8 cellular contexts compared by ENCODE assay signal in the genomic region with DNA sequence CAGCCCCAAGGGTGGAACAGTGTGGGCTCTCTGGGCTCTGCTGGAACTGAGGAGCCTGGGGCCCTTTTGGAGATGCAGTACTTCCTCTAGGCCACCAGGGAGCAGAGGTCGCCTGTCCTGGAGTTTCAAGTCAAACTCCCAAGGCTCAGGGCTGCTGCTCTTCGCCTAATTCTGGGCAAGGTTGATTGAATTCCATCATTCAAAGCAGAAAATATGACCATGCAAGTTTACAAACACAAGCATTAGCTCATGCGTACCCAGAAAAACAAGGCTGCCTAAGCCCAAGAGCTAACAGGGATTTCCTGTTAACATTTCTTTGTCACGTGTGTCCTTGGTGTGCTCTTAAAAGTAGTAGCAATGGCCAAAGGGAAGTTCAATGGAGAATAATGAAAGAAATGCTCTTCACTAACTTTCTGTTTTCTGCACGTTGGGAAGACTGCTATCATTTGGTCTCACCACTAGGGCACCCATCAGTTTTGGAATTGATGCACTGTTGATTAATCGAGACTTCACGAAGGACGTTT. TPM values are rescaled to one million over a fixed set of nuclear protein-coding genes. Genes with fewer than 3 reads are reported as not detected.
A peak's percentile ranks its signal among the peaks of the same experiment; 100 is the strongest.
DNase-seq lines count a peak whose midpoint lies in the region; ATAC-seq, FAIRE-seq and TF ChIP-seq lines count a peak whose summit lies in the region.

No MANE protein-coding gene starts in this region.

- H3K4me3 ChIP-seq in gastroesophageal sphincter (no peak overlapping the region), pancreas (no peak overlapping the region)

- H3K9me3 ChIP-seq in gastroesophageal sphincter (no peaks in the 10 kb centered on the region), pancreas (no peaks in the 10 kb centered on the region)

- H3K27me3 ChIP-seq in gastroesophageal sphincter: peaks cover 7% of the 10 kb centered on the region
- no peaks in the 10 kb centered on the region for H3K27me3 ChIP-seq in pancreas

- H3K4me1 ChIP-seq in gastroesophageal sphincter (peaks cover 0 to 100% (median 36%) of the 10 kb centered on the region in 3 donors), pancreas (no peaks in the 10 kb centered on the region)

- ATAC-seq in GM19452 (IDR thresholded peaks at IDR 0.05; ENCODE audit: unreplicated experiment): peak; percentile 89
- peak; percentile 57 for ATAC-seq in HG03565 (IDR thresholded peaks at IDR 0.05; ENCODE audit: unreplicated experiment)
- ATAC-seq in gastroesophageal sphincter: peak; percentile 63
- peak; percentile 83 to 96 (median 92) for ATAC-seq in pancreas
- no peak for ATAC-seq in GM21717 (IDR thresholded peaks at IDR 0.05; ENCODE audit: unreplicated experiment)

- WGBS in gastroesophageal sphincter (ENCODE audit: low coverage in 1 of 2), 2 donors: 28 to 48% methylated on average over 6 to 7 of the region's 8 CpGs
- 27 to 29% methylated on average over 8 of the region's 8 CpGs for WGBS in pancreas, 2 donors

- no peak for TF ChIP-seq POLR2A in gastroesophageal sphincter (IDR thresholded peaks at IDR 0.05)

- TF ChIP-seq EP300 in gastroesophageal sphincter (IDR thresholded peaks at IDR 0.05): no peak

- intact Hi-C loops in pancreas (cut with DNase I): loop anchor here in 1 of 3 donors (5.0 kb wide), 1 partner anchor 214 kb away; no protein-coding TSS in a partner anchor

- peak; percentile 80 for TF ChIP-seq CTCF in D721Med (IDR thresholded peaks at IDR 0.05; ENCODE audit: insufficient read depth, missing control alignments)
- peak in 3 of 4 experiments; percentile 87 to 91 (median 90) for TF ChIP-seq CTCF in gastroesophageal sphincter (IDR thresholded peaks at IDR 0.05)
- TF ChIP-seq CTCF in pancreas (IDR thresholded peaks at IDR 0.05): peak; percentile 84 to 88 (median 86)

- DNase-seq in D721Med (ENCODE audit: insufficient read length, low spot score): no peak
- DNase-seq in RKO (ENCODE audit: low spot score): peak; percentile 68
- peak; percentile 27 for DNase-seq in activated T-helper 9 cell treated with anti-CD3 and anti-CD28 coated beads, Interleukin-2, amount 50 U/mL, for 16 hours (ENCODE audit: low read depth)
- DNase-seq in pancreas: peak in 4 of 6 donors; percentile 39 to 68 (median 52)

- peak overlapping the region in 3 of 4 donors; percentile 89 to 92 (median 89) for H3K27ac ChIP-seq in gastroesophageal sphincter
- H3K27ac ChIP-seq in pancreas: no peak overlapping the region

- H3K36me3 ChIP-seq in gastroesophageal sphincter (peaks cover 0 to 4% of the 10 kb centered on the region in 2 donors), pancreas (no peaks in the 10 kb centered on the region)

- FAIRE-seq in D721Med (lab: Jason Lieb, UNC) (no peak), pancreas (lab: Jason Lieb, UNC) (no peak)

RNA-seq across cellular contexts. Expression of gene LDB3, which starts 20.1 kb away (rescaled TPM):
- total RNA-seq in gastroesophageal sphincter: 10 to 100 TPM; 12.9 to 45.8 (median 18.6) TPM
- total RNA-seq in pancreas: under 1 TPM; 0.14 to 0.59 (median 0.30) TPM
- polyA plus RNA-seq in pancreas: 1 to 10 TPM; 1.3 to 2.1 TPM

RNA-seq across cellular contexts. Expression of gene OPN4, which starts 34.1 kb away (rescaled TPM):
- total RNA-seq in gastroesophageal sphincter: not detected
- not detected for total RNA-seq in pancreas
- polyA plus RNA-seq in pancreas: not detected

Comparison
In these comparisons a context has a peak if more than half of its experiments do, and no peak if none do; other contexts are left out.
1. H3K27ac ChIP-seq: peak in gastroesophageal sphincter (3 of 4); none in pancreas (0 of 4).
2. RNA of gene LDB3, which starts 20.1 kb away (total RNA-seq): 12.9 to 45.8 TPM in gastroesophageal sphincter; 0.14 to 0.59 TPM in pancreas; every median in the first group is over 4 times any median in the second.
3. Peak in every context shown above with its lines, with median percentiles within 50 percentile points of each other: CTCF ChIP-seq.